In genomic region chr2:172094319-172095145, GRCh38 we compare ENCODE assay signal across 8 cellular contexts. TPM values are rescaled to one million over a fixed set of nuclear protein-coding genes. Genes with fewer than 3 reads are reported as not detected.
DNase-seq lines count a peak whose midpoint lies in the region; ATAC-seq, FAIRE-seq and TF ChIP-seq lines count a peak whose summit lies in the region.

No MANE protein-coding gene starts in this region.

- H3K4me1 ChIP-seq in HCT116 (ENCODE audit: control insufficient read depth in 1 of 2, insufficient read depth in 2 of 2, low read length in 2 of 2) (peaks cover 30 to 51% of the 10 kb centered on the region in 2 experiments), kidney (ENCODE audit: control insufficient read depth in 1 of 2, insufficient read depth in 1 of 2, low read depth in 1 of 2, low read length in 2 of 2) (peaks cover 0 to 13% of the 10 kb centered on the region in 2 donors), transverse colon (peaks cover 35 to 43% (median 41%) of the 10 kb centered on the region in 4 donors)

- H3K9me2 ChIP-seq in HCT116 (ENCODE audit: insufficient read depth) = no peaks in the 10 kb centered on the region

- peaks cover 50% of the 10 kb centered on the region for H3K27me3 Mint-ChIP-seq in activated naive CD8-positive, alpha-beta T cell

- H3K9me3 Mint-ChIP-seq in activated naive CD8-positive, alpha-beta T cell (ENCODE audit: low read depth) = no peaks in the 10 kb centered on the region

- H4K20me1 ChIP-seq in HCT116 (ENCODE audit: insufficient read depth) = no peaks in the 10 kb centered on the region

- no peaks in the 10 kb centered on the region for H3K36me3 ChIP-seq in HCT116 (ENCODE audit: control insufficient read depth in 1 of 2, insufficient read depth in 2 of 2, low read length in 2 of 2)
- no peaks in the 10 kb centered on the region for H3K36me3 ChIP-seq in kidney (ENCODE audit: control insufficient read depth in 1 of 2, insufficient read depth in 2 of 2, low read length in 2 of 2)
- H3K36me3 ChIP-seq in transverse colon = no peaks in the 10 kb centered on the region

- H3K27me3 ChIP-seq in HCT116 (ENCODE audit: insufficient read depth, low read length) (no peaks in the 10 kb centered on the region), transverse colon (peaks cover 100% of the 10 kb centered on the region)

- peak overlapping the region; percentile 89 for H3K4me3 Mint-ChIP-seq in activated naive CD8-positive, alpha-beta T cell

- no peak for TF ChIP-seq EP300 in transverse colon (IDR thresholded peaks at IDR 0.05; ENCODE audit: low read depth)

- no peaks in the 10 kb centered on the region for H3K79me2 ChIP-seq in HCT116 (ENCODE audit: insufficient read depth, low read length)

- CTCF ChIA-PET in HCT116 (lab: Charles Lee) = interaction anchor here (0.9 to 1.4 kb wide), 2 partner anchors 8 to 282 kb away, joined by 3 read pairs; partner anchors contain the start of gene DLX2

- 3% methylated on average over 21 to 33 of the region's 65 CpGs for WGBS in transverse colon (ENCODE audit: low coverage in 1 of 2), 2 donors

- H3K27ac ChIP-seq in C4-2B (peak overlapping the region; percentile 81), HCT116 (ENCODE audit: low read depth, low read length) (peak overlapping the region; percentile 86), kidney (ENCODE audit: low read depth in 2 of 2, low read length in 2 of 2) (no peak overlapping the region), transverse colon (no peak overlapping the region)

- RAD21 ChIA-PET in HCT116 (lab: Charles Lee; ENCODE audit: low non-redundant PET in 1 of 2, low total read pairs in 2 of 2, uncharacterized antibody in 2 of 2, unreplicated experiment in 2 of 2) = no interaction called here

- TF ChIP-seq CTCF in C4-2B (conservative IDR thresholded peaks at IDR 0.05) (no peak), HCT116 (IDR thresholded peaks at IDR 0.05 in 2 of 3, conservative IDR thresholded peaks at IDR 0.05 in 1 of 3; ENCODE audit: borderline replicate concordance in 1 of 3, insufficient read depth in 1 of 3, low read depth in 2 of 3, low read length in 2 of 3) (no peak), kidney (IDR thresholded peaks at IDR 0.05; ENCODE audit: borderline replicate concordance, extremely low read depth, insufficient read depth) (no peak), transverse colon (IDR thresholded peaks at IDR 0.05) (no peak)

- DNase-seq in HCT116 (ENCODE audit: low read depth, low spot score) = no peak
- DNase-seq in kidney = peak; percentile 61
- DNase-seq in transverse colon = no peak
- no peak for DNase-seq in NAMALWA (ENCODE audit: low spot score)
- DNase-seq in NCI-H1417 (lab: John Stamatoyannopoulos, UW) = no peak

- no peak overlapping the region for H3K27ac Mint-ChIP-seq in activated naive CD8-positive, alpha-beta T cell

- FAIRE-seq in kidney (lab: Jason Lieb, UNC) = no peak

- ATAC-seq in HCT116 = peak; percentile 28
- ATAC-seq in GM19452 (IDR thresholded peaks at IDR 0.05; ENCODE audit: unreplicated experiment) = no peak

- POLR2A ChIA-PET in HCT116 (lab: Charles Lee) = interaction anchor here (0.6 to 1.0 kb wide), 3 partner anchors 8 to 763 kb away, joined by 3 read pairs; partner anchors contain the start of genes DLX1 and DLX2

- BruUV-seq in HCT116 (replicated peaks; lab: Mats Ljungman, UMichigan) = no TSS peak

- H3K36me3 Mint-ChIP-seq in activated naive CD8-positive, alpha-beta T cell = no peaks in the 10 kb centered on the region

- peak overlapping the region; percentile 73 to 79 for H3K4me3 ChIP-seq in HCT116 (replicated peaks in 1 of 2; ENCODE audit: low read depth in 1 of 2, low read length in 2 of 2)
- peak overlapping the region in 1 of 2 donors; percentile 35 for H3K4me3 ChIP-seq in kidney (ENCODE audit: low read length in 2 of 2)
- peak overlapping the region; percentile 10 to 46 (median 24) for H3K4me3 ChIP-seq in transverse colon

- TF ChIP-seq POLR2A in HCT116 (IDR thresholded peaks at IDR 0.05; ENCODE audit: borderline replicate concordance, extremely low read depth, insufficient read depth, insufficient read length) (peak; percentile 25), transverse colon (IDR thresholded peaks at IDR 0.05) (no peak)

- H2AFZ ChIP-seq in HCT116 (ENCODE audit: low read depth, low read length, poor library complexity, severe bottlenecking) = peak overlapping the region; percentile 75

- peaks cover 40% of the 10 kb centered on the region for H3K4me1 Mint-ChIP-seq in activated naive CD8-positive, alpha-beta T cell (ENCODE audit: low read depth)

- no peak for TF ChIP-seq RAD21 in HCT116 (IDR thresholded peaks at IDR 0.05; ENCODE audit: low read depth)

- peak overlapping the region; percentile 99 for H3K4me2 ChIP-seq in HCT116 (ENCODE audit: low read length)

- intact Hi-C loops in HCT116 (cut with micrococcal nuclease) = loop anchor here (10.0 kb wide), 1 partner anchor 170 kb away; the partner anchor contains the start of gene HAT1
- intact Hi-C loops in kidney (cut with DNase I) = no loop called here
- intact Hi-C loops in transverse colon (cut with DNase I; ENCODE audit: low total_unique reads) = no loop called here

- H3K9me3 ChIP-seq in HCT116 (ENCODE audit: control insufficient read depth in 1 of 2, insufficient read depth in 1 of 2, low read depth in 1 of 2, low read length in 2 of 2) (no peaks in the 10 kb centered on the region), kidney (ENCODE audit: control insufficient read depth in 1 of 2, low read length in 2 of 2) (peaks cover 0 to 6% of the 10 kb centered on the region in 2 donors), transverse colon (no peaks in the 10 kb centered on the region)

- in situ Hi-C loops in transverse colon (cut with MboI; ENCODE audit: low pct_ligation_motif_present in 1 of 4, low pct_unique_long_range_greater_than_20kb in 1 of 4, low sequenced_read_pairs in 3 of 4) = no loop called here

- peak overlapping the region; percentile 87 for H3K9ac ChIP-seq in HCT116 (ENCODE audit: low read length)
- H3K9ac ChIP-seq in kidney (ENCODE audit: low read length in 2 of 2) = no peak overlapping the region

TF ChIP-seq in HCT116, 20 proteins besides CTCF, POLR2A, EP300 and RAD21:
- no peak for TF ChIP-seq CBX3 (IDR thresholded peaks at IDR 0.05; ENCODE audit: low read depth)
- TF ChIP-seq POLR2AphosphoS5 (IDR thresholded peaks at IDR 0.05; ENCODE audit: low read depth, low read length) = peak; percentile 59

RNA-seq across cellular contexts. Expression of gene DLX2, which starts 8.2 kb away (rescaled TPM):
- total RNA-seq in HCT116 (2021; ENCODE audit: unreplicated experiment) (3.7 TPM), kidney (not detected), transverse colon (under 1 TPM in 1 of 4 donors, not detected in 3; 0.16 TPM)
- 0.61 and 0.94 TPM in 2 replicates for polyA plus RNA-seq in HCT116 (2012)
- polyA plus RNA-seq in kidney (ENCODE audit: insufficient read depth, low read depth, low replicate concordance) = not detected

RNA-seq across cellular contexts. Expression of gene DLX1, which starts 9.2 kb away (rescaled TPM):
- total RNA-seq in HCT116 (2021; ENCODE audit: unreplicated experiment) = 2.0 TPM
- 0.26 and 0.70 TPM in 2 replicates for polyA plus RNA-seq in HCT116 (2012)
- total RNA-seq in kidney = not detected
- not detected for polyA plus RNA-seq in kidney (ENCODE audit: insufficient read depth, low read depth, low replicate concordance)
- not detected for total RNA-seq in transverse colon

Comparison
In these comparisons a context has a peak if more than half of its experiments do, and no peak if none do; other contexts are left out.
1. H3K27ac ChIP-seq: peak in C4-2B (single experiment) and HCT116 (single experiment); none in kidney (0 of 2) and transverse colon (0 of 4).